ENCODE assay signal across 13 cellular contexts in genomic region chr4:55172694-55173287, GRCh38. TPM values are rescaled to one million over a fixed set of nuclear protein-coding genes. Genes with fewer than 3 reads are reported as not detected.
DNase-seq lines count a peak whose midpoint lies in the region; ATAC-seq and TF ChIP-seq lines count a peak whose summit lies in the region.
"Had no signal": no experiment of that assay in that cellular context is flagged by ENCODE, and none has a peak within 500 bp of the region (broad histone marks: within the 10 kb centered on the region; RNA-seq: fewer than 3 reads in every experiment).

No MANE protein-coding gene starts in this region.

- TF ChIP-seq CTCF in IMR-90 (conservative IDR thresholded peaks at IDR 0.05; ENCODE audit: low read depth, low read length) (no peak), cardiac fibroblast (IDR thresholded peaks at IDR 0.05; ENCODE audit: low read depth, low read length) (no peak), thyroid gland (IDR thresholded peaks at IDR 0.05) (no peak)

- DNase-seq in IMR-90: no peak
- DNase-seq in cardiac fibroblast (ENCODE audit: low read depth in 2 of 2): peak; percentile 88 to 89
- DNase-seq in left lobe of liver (ENCODE audit: low spot score): no peak
- no peak for DNase-seq in thyroid gland
- no peak for DNase-seq in erythroblast (lab: John Stamatoyannopoulos, UW)
- no peak for DNase-seq in activated naive CD4-positive, alpha-beta T cell treated with anti-CD3 and anti-CD28 coated beads for 36 hours
- DNase-seq in T1000 (lab: John Stamatoyannopoulos, UW): no peak
- DNase-seq: activated naive CD8-positive, alpha-beta T cell treated with anti-CD3 and anti-CD28 coated beads, Interleukin-2, amount 10 ng/mL, durations not matched to agents 7 days and 5 days; H7; KBM-7; naive thymus-derived CD8-positive, alpha-beta T cell; stimulated activated naive B cell treated with anti-CD40 and anti-IgM and Interleukin-4, amounts not matched to agents 10 μg/mL and 1 μg/mL and 100 μg/mL, for 72 hours had no signal

- no peaks in the 10 kb centered on the region for H3K9me3 ChIP-seq in IMR-90 (ENCODE audit: control insufficient read depth, insufficient read depth, low read length)
- no peaks in the 10 kb centered on the region for H3K9me3 ChIP-seq in thyroid gland

- no peak overlapping the region; the same call in 1 of the 2 replicates for H3K23ac ChIP-seq in IMR-90 (ENCODE audit: low read depth, low read length)

- H3K4me1 ChIP-seq in IMR-90 (ENCODE audit: control insufficient read depth, insufficient read depth, low read length) (peaks cover 11% of the 10 kb centered on the region), thyroid gland (no peaks in the 10 kb centered on the region)

- no peak overlapping the region for H3K27ac Mint-ChIP-seq in activated naive CD4-positive, alpha-beta T cell treated with anti-CD3 and anti-CD28 coated beads for 36 hours
- H3K27ac Mint-ChIP-seq: activated naive CD8-positive, alpha-beta T cell treated with anti-CD3 and anti-CD28 coated beads, Interleukin-2, amount 10 ng/mL, durations not matched to agents 7 days and 5 days; naive thymus-derived CD8-positive, alpha-beta T cell; stimulated activated naive B cell treated with anti-CD40 and anti-IgM and Interleukin-4, amounts not matched to agents 10 μg/mL and 1 μg/mL and 100 μg/mL, for 72 hours had no signal

- no peak overlapping the region for H2AFZ ChIP-seq in IMR-90 (replicated peaks; ENCODE audit: low read length, poor library complexity)

- H3K9me3 Mint-ChIP-seq in activated naive CD4-positive, alpha-beta T cell treated with anti-CD3 and anti-CD28 coated beads for 36 hours: no peaks in the 10 kb centered on the region
- H3K9me3 Mint-ChIP-seq: activated naive CD8-positive, alpha-beta T cell treated with anti-CD3 and anti-CD28 coated beads, Interleukin-2, amount 10 ng/mL, durations not matched to agents 7 days and 5 days; naive thymus-derived CD8-positive, alpha-beta T cell had no signal

- TF ChIP-seq RAD21 in IMR-90 (IDR thresholded peaks at IDR 0.05; ENCODE audit: low read length): no peak

- H3K27me3 ChIP-seq in IMR-90 (ENCODE audit: control insufficient read depth, insufficient read depth, low read length): no peaks in the 10 kb centered on the region
- no peaks in the 10 kb centered on the region for H3K27me3 ChIP-seq in thyroid gland

- in situ Hi-C loops in IMR-90 (cut with MboI; ENCODE audit: low sequenced_read_pairs): no loop called here

- no peak overlapping the region for H3K4me3 ChIP-seq in IMR-90 (ENCODE audit: insufficient read depth, low read depth, low read length)
- no peak overlapping the region for H3K4me3 ChIP-seq in cardiac fibroblast (replicated peaks in 1 of 2; ENCODE audit: low read depth in 2 of 2, low read length in 2 of 2)
- no peak overlapping the region for H3K4me3 ChIP-seq in thyroid gland (replicated peaks in 1 of 3)
- H3K4me3 ChIP-seq: GM12878 had no signal

- H3K4me3 Mint-ChIP-seq in activated naive CD4-positive, alpha-beta T cell treated with anti-CD3 and anti-CD28 coated beads for 36 hours: no peak overlapping the region
- H3K4me3 Mint-ChIP-seq: activated naive CD8-positive, alpha-beta T cell treated with anti-CD3 and anti-CD28 coated beads, Interleukin-2, amount 10 ng/mL, durations not matched to agents 7 days and 5 days; naive thymus-derived CD8-positive, alpha-beta T cell; stimulated activated naive B cell treated with anti-CD40 and anti-IgM and Interleukin-4, amounts not matched to agents 10 μg/mL and 1 μg/mL and 100 μg/mL, for 72 hours had no signal

- ATAC-seq in IMR-90 (ENCODE audit: low read depth) (no peak), left lobe of liver (peak; percentile 49)
- ATAC-seq: GM12878; naive thymus-derived CD8-positive, alpha-beta T cell; stimulated activated naive B cell treated with anti-CD40 and anti-IgM and Interleukin-4, amounts not matched to agents 10 μg/mL and 1 μg/mL and 100 μg/mL, for 72 hours had no signal

- no peak overlapping the region for H3K56ac ChIP-seq in IMR-90 (ENCODE audit: extremely low read depth, insufficient read depth, low read length)

- H3K36me3 ChIP-seq in IMR-90 (ENCODE audit: control insufficient read depth, insufficient read depth, low read length): no peaks in the 10 kb centered on the region
- H3K36me3 ChIP-seq in thyroid gland: no peaks in the 10 kb centered on the region

- H2BK120ac ChIP-seq in IMR-90 (ENCODE audit: low read depth, low read length): peak overlapping the region; percentile 31; the same call in 1 of the 2 replicates

- no peak for TF ChIP-seq POLR2A in IMR-90 (IDR thresholded peaks at IDR 0.05; ENCODE audit: low read depth, low read length)
- TF ChIP-seq POLR2A in thyroid gland (IDR thresholded peaks at IDR 0.05): no peak
- TF ChIP-seq POLR2A in erythroblast (IDR thresholded peaks at IDR 0.05; ENCODE audit: low read length): no peak

- no peak overlapping the region for H3K9ac ChIP-seq in IMR-90 (ENCODE audit: low read depth, low read length)

- H2AK9ac ChIP-seq in IMR-90 (replicated peaks; ENCODE audit: low read depth, low read length, poor library complexity): no peak overlapping the region

- H3K27me3 Mint-ChIP-seq in activated naive CD4-positive, alpha-beta T cell treated with anti-CD3 and anti-CD28 coated beads for 36 hours (ENCODE audit: low read depth): peaks cover 18% of the 10 kb centered on the region

- H4K5ac ChIP-seq in IMR-90 (ENCODE audit: low read depth, low read length): no peak overlapping the region

- no peak overlapping the region for H2BK5ac ChIP-seq in IMR-90 (ENCODE audit: low read depth, low read length, poor library complexity, severe bottlenecking)

- POLR2A ChIA-PET in IMR-90 (lab: Charles Lee; ENCODE audit: unreplicated experiment): no interaction called here

- no peak overlapping the region for H4K91ac ChIP-seq in IMR-90 (ENCODE audit: insufficient read depth, low read depth, low read length)

- peaks cover 11% of the 10 kb centered on the region for H3K4me1 Mint-ChIP-seq in activated naive CD4-positive, alpha-beta T cell treated with anti-CD3 and anti-CD28 coated beads for 36 hours (ENCODE audit: low read depth)
- H3K4me1 Mint-ChIP-seq: stimulated activated naive B cell treated with anti-CD40 and anti-IgM and Interleukin-4, amounts not matched to agents 10 μg/mL and 1 μg/mL and 100 μg/mL, for 72 hours had no signal

- H4K8ac ChIP-seq in IMR-90 (ENCODE audit: low read depth in 2 of 2, low read length in 2 of 2): 0 out of 4 replicates have a peak overlapping the region, but pooled peaks of 1 of the 2 experiments have one; percentile 9

- no peak overlapping the region for H3K14ac ChIP-seq in IMR-90 (replicated peaks; ENCODE audit: low read depth, low read length)

- no peaks in the 10 kb centered on the region for H4K20me1 ChIP-seq in IMR-90 (ENCODE audit: insufficient read depth, low read length)

- no peaks in the 10 kb centered on the region for H3K79me1 ChIP-seq in IMR-90 (ENCODE audit: low read depth in 1 of 2, low read length in 2 of 2)

- peak overlapping the region; percentile 33; the same call in 1 of the 2 replicates for H2BK20ac ChIP-seq in IMR-90 (ENCODE audit: low read depth, low read length)

- H3K36me3 Mint-ChIP-seq in activated naive CD4-positive, alpha-beta T cell treated with anti-CD3 and anti-CD28 coated beads for 36 hours (ENCODE audit: low read depth): no peaks in the 10 kb centered on the region
- H3K36me3 Mint-ChIP-seq: activated naive CD8-positive, alpha-beta T cell treated with anti-CD3 and anti-CD28 coated beads, Interleukin-2, amount 10 ng/mL, durations not matched to agents 7 days and 5 days; naive thymus-derived CD8-positive, alpha-beta T cell; stimulated activated naive B cell treated with anti-CD40 and anti-IgM and Interleukin-4, amounts not matched to agents 10 μg/mL and 1 μg/mL and 100 μg/mL, for 72 hours had no signal

- H2BK15ac ChIP-seq in IMR-90 (ENCODE audit: low read depth, low read length): peak overlapping the region; percentile 29; the same call in 1 of the 3 replicates

- peak overlapping the region; percentile 44; the same call in 1 of the 2 replicates for H3K4ac ChIP-seq in IMR-90 (ENCODE audit: low read depth, low read length)

- H3K9me1 ChIP-seq in IMR-90 (ENCODE audit: insufficient read depth, low read length): peaks cover 11% of the 10 kb centered on the region

- no peak overlapping the region; the same call in 1 of the 2 replicates for H2AK5ac ChIP-seq in IMR-90 (ENCODE audit: low read depth, low read length)

- peak overlapping the region; percentile 46; the same call in 1 of the 2 replicates for H3K18ac ChIP-seq in IMR-90 (ENCODE audit: low read depth, low read length)

- dilution Hi-C loops in IMR-90 (cut with HindIII; ENCODE audit: low sequenced_read_pairs, unreplicated experiment): no loop called here

- CTCF ChIA-PET in IMR-90 (lab: Yijun Ruan, JAX): interaction anchor here (1.2 to 1.4 kb wide), 2 partner anchors 9 to 11 kb away, joined by 3 read pairs; no protein-coding TSS in a partner anchor
- CTCF ChIA-PET in activated naive CD4-positive, alpha-beta T cell treated with anti-CD3 and anti-CD28 coated beads for 36 hours (lab: Charles Lee): interaction anchor here (1.1 kb wide), 1 partner anchor 220 kb away, joined by 3 read pairs; no protein-coding TSS in a partner anchor

- intact Hi-C loops in IMR-90 (cut with micrococcal nuclease): no loop called here
- intact Hi-C loops in thyroid gland (cut with DNase I): no loop called here
- intact Hi-C loops in activated naive CD4-positive, alpha-beta T cell treated with anti-CD3 and anti-CD28 coated beads for 36 hours (cut with micrococcal nuclease): no loop called here

- no peak overlapping the region for H3K27ac ChIP-seq in IMR-90 (ENCODE audit: insufficient read depth, low read length)
- peak overlapping the region in 2 of 3 donors; percentile 14 to 27 for H3K27ac ChIP-seq in thyroid gland

- no peak overlapping the region for H3K4me2 ChIP-seq in IMR-90 (ENCODE audit: low read depth, low read length)

- no CpG with 5 or more reads among the region's 4 CpGs for WGBS in IMR-90 (ENCODE audit: extremely low coverage in 2 of 2, insufficient read length in 1 of 2), 2 experiments
- 76 to 78% methylated on average over 4 of the region's 4 CpGs for WGBS in thyroid gland, 2 donors

- no TSS peak for BruUV-seq in IMR-90 (replicated peaks; lab: Mats Ljungman, UMichigan)

TF ChIP-seq in IMR-90, 13 proteins besides CTCF, POLR2A, EP300 and RAD21 (continues in another document):
- TF ChIP-seq, protein P1, sequence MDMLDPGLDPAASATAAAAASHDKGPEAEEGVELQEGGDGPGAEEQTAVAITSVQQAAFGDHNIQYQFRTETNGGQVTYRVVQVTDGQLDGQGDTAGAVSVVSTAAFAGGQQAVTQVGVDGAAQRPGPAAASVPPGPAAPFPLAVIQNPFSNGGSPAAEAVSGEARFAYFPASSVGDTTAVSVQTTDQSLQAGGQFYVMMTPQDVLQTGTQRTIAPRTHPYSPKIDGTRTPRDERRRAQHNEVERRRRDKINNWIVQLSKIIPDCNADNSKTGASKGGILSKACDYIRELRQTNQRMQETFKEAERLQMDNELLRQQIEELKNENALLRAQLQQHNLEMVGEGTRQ (IDR thresholded peaks at IDR 0.05; ENCODE audit: low read depth, low read length): no peak

RNA-seq across cellular contexts. Expression of gene KDR, which starts 47.4 kb away (rescaled TPM):
- total RNA-seq in IMR-90 (2012; rRNA removed) (not detected in 2 replicates), left lobe of liver (13.5 TPM), thyroid gland (100 to 1,000 TPM in 2 of 4 donors, 10 to 100 TPM in 2; 62.5 to 153 (median 96.8) TPM)
- polyA plus RNA-seq in IMR-90 (2012; rRNA removed): not detected in 2 replicates
- polyA plus RNA-seq in IMR-90 (2012; cell fraction: cytosol; rRNA removed): not detected in 2 replicates
- not detected in 2 replicates for polyA plus RNA-seq in IMR-90 (2012; cell fraction: nucleus; rRNA removed; ENCODE audit: low replicate concordance)
- total RNA-seq in activated naive CD4-positive, alpha-beta T cell treated with anti-CD3 and anti-CD28 coated beads for 36 hours: not detected
- total RNA-seq: activated naive CD8-positive, alpha-beta T cell treated with anti-CD3 and anti-CD28 coated beads, Interleukin-2, amount 10 ng/mL, durations not matched to agents 7 days and 5 days; naive thymus-derived CD8-positive, alpha-beta T cell had no signal
- polyA plus RNA-seq: naive thymus-derived CD8-positive, alpha-beta T cell had no signal

Comparison
In these comparisons a context has a peak if more than half of its experiments do, and no peak if none do; other contexts are left out.
1. DNase-seq: peak in cardiac fibroblast (2 of 2); none in IMR-90 (single experiment), left lobe of liver (single experiment), thyroid gland (0 of 2), erythroblast (0 of 2), activated naive CD4-positive, alpha-beta T cell treated with anti-CD3 and anti-CD28 coated beads for 36 hours (single experiment) and T1000 (single experiment).
2. RNA of gene KDR, which starts 47.4 kb away (total RNA-seq): 62.5 to 153 TPM in thyroid gland and 13.5 TPM in left lobe of liver (single experiment); not detected in IMR-90 and not detected in activated naive CD4-positive, alpha-beta T cell treated with anti-CD3 and anti-CD28 coated beads for 36 hours; every median in the first group is over 10 times any median in the second.